23 cellular contexts compared by ENCODE assay signal in the genomic region with DNA sequence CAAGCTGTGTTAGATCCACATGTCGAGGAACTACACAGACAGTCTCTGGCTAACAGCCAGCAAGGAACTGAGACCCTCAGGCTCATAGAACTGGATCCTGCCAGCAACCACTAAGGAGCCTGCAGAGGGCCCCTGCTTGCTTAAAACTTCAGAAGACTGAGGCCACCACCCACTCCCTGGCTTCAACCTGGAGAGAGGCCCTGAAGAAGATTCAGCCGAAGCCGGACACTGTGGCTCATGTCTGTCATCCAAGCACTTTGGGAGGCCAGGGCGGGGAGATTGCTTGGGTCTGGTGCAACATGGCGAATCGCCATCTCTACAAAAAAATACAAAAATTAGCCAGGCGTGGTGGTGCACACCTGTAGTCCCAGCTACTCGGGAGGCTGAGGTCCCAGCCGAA.
DNase-seq lines count a peak whose midpoint lies in the region; ATAC-seq and TF ChIP-seq lines count a peak whose summit lies in the region.
"Had no signal": no experiment of that assay in that cellular context is flagged by ENCODE, and none has a peak within 500 bp of the region (broad histone marks: within the 10 kb centered on the region; RNA-seq: fewer than 3 reads in every experiment).

No MANE protein-coding gene starts in this region.

- H3K27me3 Mint-ChIP-seq in activated T-helper 2 cell treated with anti-CD3 and anti-CD28 coated beads, Interferon-gamma antibody, Interleukin-2, Interleukin-4, amounts not matched to agents 10 μg/mL and 5 μg/mL and 100 μg/mL, durations not matched to agents 14 hours and 24 hours and 36 hours (ENCODE audit: low read depth): peaks cover 3% of the 10 kb centered on the region

- no peaks in the 10 kb centered on the region for H3K9me3 Mint-ChIP-seq in activated T-helper 2 cell treated with anti-CD3 and anti-CD28 coated beads, Interferon-gamma antibody, Interleukin-2, Interleukin-4, amounts not matched to agents 10 μg/mL and 5 μg/mL and 100 μg/mL, durations not matched to agents 14 hours and 24 hours and 36 hours
- H3K9me3 Mint-ChIP-seq: CD14-positive monocyte had no signal

- no peaks in the 10 kb centered on the region for H3K79me2 ChIP-seq in OCI-LY3 (ENCODE audit: low read length)

- no peak overlapping the region for H3K27ac Mint-ChIP-seq in activated T-helper 2 cell treated with anti-CD3 and anti-CD28 coated beads, Interferon-gamma antibody, Interleukin-2, Interleukin-4, amounts not matched to agents 10 μg/mL and 5 μg/mL and 100 μg/mL, durations not matched to agents 14 hours and 24 hours and 36 hours
- H3K27ac Mint-ChIP-seq: CD14-positive monocyte; CD8-positive, alpha-beta memory T cell had no signal

- H2AFZ ChIP-seq in OCI-LY3 (ENCODE audit: low read depth, low read length): no peak overlapping the region

- no peak for TF ChIP-seq CTCF in OCI-LY3 (IDR thresholded peaks at IDR 0.05; ENCODE audit: low read depth, low read length)
- TF ChIP-seq CTCF in RWPE2 (IDR thresholded peaks at IDR 0.05; ENCODE audit: poor library complexity, severe bottlenecking): no peak
- TF ChIP-seq CTCF in upper lobe of right lung (IDR thresholded peaks at IDR 0.05): no peak

- H3K27me3 ChIP-seq in OCI-LY3 (ENCODE audit: low read depth, low read length): no peaks in the 10 kb centered on the region
- H3K27me3 ChIP-seq in RWPE2 (ENCODE audit: insufficient read depth, poor library complexity, severe bottlenecking): no peaks in the 10 kb centered on the region
- no peaks in the 10 kb centered on the region for H3K27me3 ChIP-seq in upper lobe of right lung
- H3K27me3 ChIP-seq: Peyer's patch had no signal

- no peak overlapping the region for H3K9ac ChIP-seq in OCI-LY3 (ENCODE audit: low read length)

- H3K4me3 Mint-ChIP-seq in activated T-helper 2 cell treated with anti-CD3 and anti-CD28 coated beads, Interferon-gamma antibody, Interleukin-2, Interleukin-4, amounts not matched to agents 10 μg/mL and 5 μg/mL and 100 μg/mL, durations not matched to agents 14 hours and 24 hours and 36 hours (ENCODE audit: low read depth): no peak overlapping the region
- H3K4me3 Mint-ChIP-seq: CD14-positive monocyte; CD8-positive, alpha-beta memory T cell had no signal

- no peak for ATAC-seq in RWPE2 (ENCODE audit: low read depth)
- ATAC-seq in left lobe of liver: no peak
- no peak for ATAC-seq in upper lobe of right lung
- no peak for ATAC-seq in GM18873 (IDR thresholded peaks at IDR 0.05; ENCODE audit: low FRiP score, unreplicated experiment)

- no peaks in the 10 kb centered on the region for H4K20me1 ChIP-seq in OCI-LY3 (ENCODE audit: insufficient read depth, low read length)

- H3K36me3 ChIP-seq in OCI-LY3 (replicated peaks; ENCODE audit: low read depth, low read length) (no peaks in the 10 kb centered on the region), RWPE2 (ENCODE audit: low read depth) (no peaks in the 10 kb centered on the region), upper lobe of right lung (no peaks in the 10 kb centered on the region)
- H3K36me3 ChIP-seq: Peyer's patch had no signal

- H3K4me1 ChIP-seq in OCI-LY3 (ENCODE audit: low read length): peaks cover 27% of the 10 kb centered on the region
- H3K4me1 ChIP-seq in RWPE2 (ENCODE audit: insufficient read depth, poor library complexity, severe bottlenecking): no peaks in the 10 kb centered on the region
- peaks cover 8% of the 10 kb centered on the region for H3K4me1 ChIP-seq in upper lobe of right lung

- peak; percentile 33 for DNase-seq in RWPE2 (ENCODE audit: low spot score)
- peak; percentile 38 for DNase-seq in left lobe of liver (ENCODE audit: low spot score)
- DNase-seq in upper lobe of right lung: peak; percentile 32
- no peak for DNase-seq in activated T-helper 2 cell treated with anti-CD3 and anti-CD28 coated beads, Interferon-gamma antibody, Interleukin-2, Interleukin-4, amounts not matched to agents 10 μg/mL and 5 μg/mL and 100 μg/mL, durations not matched to agents 14 hours and 24 hours and 36 hours (ENCODE audit: low spot score)
- DNase-seq in LoVo (ENCODE audit: low spot score): no peak
- DNase-seq: CD8-positive, alpha-beta memory T cell; DMS79 treated with DMSO at 0.1 percent for 48 hours; GF-D8; HCEC 1CT; IMR-90; KG1; MM.1S; NCI-H1048; NCI-H1417; NCI-H1694; NCI-H2029 treated with DMSO at 0.1 percent for 48 hours; NCI-H446 treated with DMSO at 0.1 percent for 48 hours; NCI-H526; NCI-H82 had no signal

- no peak overlapping the region for H3K4me2 ChIP-seq in OCI-LY3 (ENCODE audit: low read length)

- H3K36me3 Mint-ChIP-seq in activated T-helper 2 cell treated with anti-CD3 and anti-CD28 coated beads, Interferon-gamma antibody, Interleukin-2, Interleukin-4, amounts not matched to agents 10 μg/mL and 5 μg/mL and 100 μg/mL, durations not matched to agents 14 hours and 24 hours and 36 hours (ENCODE audit: low read depth): no peaks in the 10 kb centered on the region
- H3K36me3 Mint-ChIP-seq: CD14-positive monocyte; CD8-positive, alpha-beta memory T cell had no signal

- H3K9me3 ChIP-seq in OCI-LY3 (ENCODE audit: insufficient read depth, low read length): no peaks in the 10 kb centered on the region
- H3K9me3 ChIP-seq in RWPE2 (ENCODE audit: severe bottlenecking): no peaks in the 10 kb centered on the region
- H3K9me3 ChIP-seq in upper lobe of right lung: no peaks in the 10 kb centered on the region
- H3K9me3 ChIP-seq: Peyer's patch had no signal

- no peaks in the 10 kb centered on the region for H3K4me1 Mint-ChIP-seq in activated T-helper 2 cell treated with anti-CD3 and anti-CD28 coated beads, Interferon-gamma antibody, Interleukin-2, Interleukin-4, amounts not matched to agents 10 μg/mL and 5 μg/mL and 100 μg/mL, durations not matched to agents 14 hours and 24 hours and 36 hours (ENCODE audit: low read depth)
- H3K4me1 Mint-ChIP-seq: CD8-positive, alpha-beta memory T cell had no signal

- H3K4me3 ChIP-seq in OCI-LY3 (ENCODE audit: low read length): no peak overlapping the region
- no peak overlapping the region for H3K4me3 ChIP-seq in RWPE2 (ENCODE audit: severe bottlenecking)
- no peak overlapping the region for H3K4me3 ChIP-seq in upper lobe of right lung
- H3K4me3 ChIP-seq: Peyer's patch had no signal

- intact Hi-C loops in upper lobe of right lung (cut with DNase I): no loop called here
- intact Hi-C loops in activated T-helper 2 cell treated with anti-CD3 and anti-CD28 coated beads, Interferon-gamma antibody, Interleukin-2, Interleukin-4, amounts not matched to agents 10 μg/mL and 5 μg/mL and 100 μg/mL, durations not matched to agents 14 hours and 24 hours and 36 hours (cut with micrococcal nuclease): no loop called here

- H3K27ac ChIP-seq in OCI-LY3 (ENCODE audit: low read length) (peak overlapping the region; percentile 73; the same call in 1 of the 2 replicates), RWPE2 (ENCODE audit: poor library complexity, severe bottlenecking) (no peak overlapping the region), upper lobe of right lung (no peak overlapping the region)
- H3K27ac ChIP-seq: Peyer's patch had no signal

Comparison
In these comparisons a context has a peak if more than half of its experiments do, and no peak if none do; other contexts are left out.
1. DNase-seq: peak in RWPE2 (single experiment), left lobe of liver (single experiment) and upper lobe of right lung (single experiment); none in activated T-helper 2 cell treated with anti-CD3 and anti-CD28 coated beads, Interferon-gamma antibody, Interleukin-2, Interleukin-4, amounts not matched to agents 10 μg/mL and 5 μg/mL and 100 μg/mL, durations not matched to agents 14 hours and 24 hours and 36 hours (single experiment) and LoVo (single experiment).